2 cellular contexts compared by ENCODE assay signal in the genomic region with DNA sequence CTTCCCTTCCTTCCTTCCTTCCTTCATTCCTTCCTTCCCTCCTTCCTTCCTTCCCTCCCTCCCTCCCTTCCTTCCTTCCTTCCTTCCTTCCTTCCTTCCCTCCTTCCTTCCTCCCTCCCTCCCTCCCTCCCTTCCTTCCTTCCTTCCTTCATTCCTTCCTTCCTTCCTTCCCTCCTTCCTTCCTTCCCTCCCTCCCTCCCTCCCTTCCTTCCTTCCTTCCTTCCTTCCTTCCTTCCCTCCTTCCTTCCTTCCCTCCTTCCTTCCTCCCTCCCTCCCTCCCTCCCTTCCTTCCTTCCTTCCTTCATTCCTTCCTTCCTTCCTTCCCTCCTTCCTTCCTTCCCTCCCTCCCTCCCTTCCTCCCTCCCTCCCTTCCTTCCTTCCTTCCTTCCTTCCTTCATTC. TPM values are rescaled to one million over a fixed set of nuclear protein-coding genes. Genes with fewer than 3 reads are reported as not detected.
"Had no signal": no experiment of that assay in that cellular context is flagged by ENCODE, and none has a peak within 500 bp of the region (broad histone marks: within the 10 kb centered on the region; RNA-seq: fewer than 3 reads in every experiment).

No MANE protein-coding gene starts in this region.

RNA-seq across cellular contexts. Expression of gene HS3ST2, which starts 4.8 kb away (rescaled TPM):
- total RNA-seq: GM23248, HFFc6 had no signal
- polyA plus RNA-seq: GM23248 had no signal
